In the genomic region with DNA sequence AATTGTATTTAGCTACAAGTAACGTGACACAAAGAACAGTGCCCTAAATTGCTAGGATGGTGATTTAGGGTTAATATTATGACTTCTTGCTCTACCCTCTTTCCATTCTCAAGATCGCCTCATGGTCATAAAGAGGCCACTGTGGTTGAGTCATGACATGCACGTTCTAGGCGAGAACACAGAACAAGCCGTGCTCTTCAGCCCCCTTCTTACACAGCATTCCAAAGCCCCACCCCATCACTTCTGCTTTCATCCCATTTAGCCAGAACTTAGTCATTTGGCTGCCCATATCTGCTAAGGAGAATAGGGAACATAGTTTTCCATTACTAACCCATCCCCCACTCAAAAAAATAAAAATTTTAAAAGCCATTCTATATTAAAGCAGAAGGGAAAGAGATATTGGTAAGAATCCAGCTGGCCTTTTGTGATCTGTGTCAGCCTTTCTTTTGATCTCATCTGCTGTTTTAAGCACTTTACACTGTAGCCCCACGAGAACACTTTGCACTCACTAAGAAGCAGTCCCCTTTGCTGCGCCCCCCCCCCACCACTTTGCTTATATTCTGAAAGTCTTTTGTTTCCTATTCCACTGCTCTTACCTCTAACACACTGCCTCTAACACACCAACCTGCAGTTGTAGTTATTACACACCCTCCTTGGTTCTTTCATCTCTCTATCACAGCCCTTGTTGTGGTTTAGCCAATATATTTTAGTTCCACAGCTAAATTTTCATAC, we compare ENCODE assay signal across 16 cellular contexts. TPM values are rescaled to one million over a fixed set of nuclear protein-coding genes. Genes with fewer than 3 reads are reported as not detected.
DNase-seq lines count a peak whose midpoint lies in the region; ATAC-seq and TF ChIP-seq lines count a peak whose summit lies in the region.
"Had no signal": no experiment of that assay in that cellular context is flagged by ENCODE, and none has a peak within 500 bp of the region (broad histone marks: within the 10 kb centered on the region; RNA-seq: fewer than 3 reads in every experiment).

No MANE protein-coding gene starts in this region.

- no peaks in the 10 kb centered on the region for H3K27me3 ChIP-seq in BJ (ENCODE audit: control insufficient read depth, insufficient read depth, low read length)

- TF ChIP-seq CTCF in BJ (IDR thresholded peaks at IDR 0.05; ENCODE audit: insufficient read depth, low read depth, low read length), result no peak
- no peak for TF ChIP-seq CTCF in fibroblast of mammary gland (conservative IDR thresholded peaks at IDR 0.05; ENCODE audit: control insufficient read depth, insufficient read depth, low read depth, low read length)
- no peak for TF ChIP-seq CTCF in omental fat pad (IDR thresholded peaks at IDR 0.05)

- H3K4me3 ChIP-seq in BJ (ENCODE audit: low read depth, low read length) (no peak overlapping the region), fibroblast of mammary gland (ENCODE audit: control insufficient read depth, low read depth, low read length) (no peak overlapping the region)

- POLR2A ChIA-PET in BJ (lab: Charles Lee), result no interaction called here

- peak; percentile 71 for ATAC-seq in omental fat pad (ENCODE audit: low FRiP score)
- ATAC-seq in HG02763 (IDR thresholded peaks at IDR 0.05; ENCODE audit: unreplicated experiment), result no peak

- DNase-seq in BJ (ENCODE audit: low read depth) (peak; percentile 37), RPMI7951 (ENCODE audit: low read depth) (peak; percentile 37), fibroblast of mammary gland (ENCODE audit: low read depth) (peak; percentile 75), omental fat pad (ENCODE audit: low spot score) (no peak), NCI-H446 (lab: John Stamatoyannopoulos, UW) (no peak), SK-N-DZ (ENCODE audit: low spot score) (no peak), HUDEP-2 (lab: John Stamatoyannopoulos, UW; ENCODE audit: unreplicated experiment in 76 of 76) (no peak)
- DNase-seq: activated T-cell treated with anti-CD3 and anti-CD28 coated beads, Interleukin-2, amount 50 U/mL, for 1 hour; amniotic stem cell; Calu3; H7; NCI-H1105; NCI-H446 treated with DMSO at 0.1 percent for 48 hours; OCI-M1; stimulated activated CD4-positive, alpha-beta T cell treated with anti-CD3 and anti-CD28 coated beads, Interleukin-12 subunit alpha, Interleukin-12 subunit beta, amount 100 ng/mL, for 4 hours had no signal

- CTCF ChIA-PET in BJ (lab: Yijun Ruan, JAX), result interaction anchor here (0.7 kb wide), 1 partner anchor 13 kb away, joined by 3 read pairs; no protein-coding TSS in a partner anchor

- no peaks in the 10 kb centered on the region for H3K36me3 ChIP-seq in BJ (ENCODE audit: control insufficient read depth, insufficient read depth, low read length)

RNA-seq across cellular contexts. Expression of a gene that starts 28.4 kb away (rescaled TPM):
- polyA plus RNA-seq in BJ (2011; rRNA removed), result not detected in 2 replicates
- polyA minus RNA-seq in BJ (2011; rRNA and poly(A)+ RNA removed), result not detected in 2 replicates
- total RNA-seq in RPMI7951 (2014; rRNA removed; shearing (Covaris generic)), result not detected in 2 replicates
- total RNA-seq in omental fat pad, result 10 to 100 TPM in 3 of 4 donors, 1 to 10 TPM in 1; 7.4 to 40.6 (median 23.2) TPM
- 5.2 and 5.3 TPM in 2 replicates for polyA plus RNA-seq in SK-N-DZ (2014; cell fraction: cytosol; rRNA removed)
- 6.2 and 9.1 TPM in 2 replicates for polyA plus RNA-seq in SK-N-DZ (2014; cell fraction: nucleus; rRNA removed)

Comparison
In these comparisons a context has a peak if more than half of its experiments do, and no peak if none do; other contexts are left out.
1. DNase-seq: peak in BJ (single experiment), RPMI7951 (single experiment) and fibroblast of mammary gland (single experiment); none in omental fat pad (single experiment), NCI-H446 (0 of 2), SK-N-DZ (single experiment) and HUDEP-2 (0 of 76).